19 cellular contexts compared by ENCODE assay signal in the genomic region with DNA sequence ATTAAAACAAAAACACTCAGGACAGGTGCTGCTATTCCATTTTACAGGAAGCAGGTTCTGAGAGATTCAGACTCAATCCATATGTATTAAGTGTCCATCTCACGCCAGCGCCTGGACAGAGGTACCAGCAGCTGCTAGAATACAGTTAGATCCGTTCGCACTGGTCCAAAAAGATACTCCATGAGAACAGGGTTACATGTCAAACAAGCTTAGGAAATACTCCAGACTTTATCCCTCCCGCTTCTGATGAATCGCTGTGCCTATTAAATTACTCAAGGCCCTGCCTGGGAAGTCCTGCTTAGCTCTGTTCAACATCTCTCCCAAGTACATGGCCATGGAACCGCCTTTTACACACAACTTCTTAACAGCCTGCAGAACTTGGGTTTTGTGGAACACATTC. TPM values are rescaled to one million over a fixed set of nuclear protein-coding genes. Genes with fewer than 3 reads are reported as not detected.
DNase-seq lines count a peak whose midpoint lies in the region; ATAC-seq and TF ChIP-seq lines count a peak whose summit lies in the region.
"Had no signal": no experiment of that assay in that cellular context is flagged by ENCODE, and none has a peak within 500 bp of the region (broad histone marks: within the 10 kb centered on the region; RNA-seq: fewer than 3 reads in every experiment).

No MANE protein-coding gene starts in this region.

- no peaks in the 10 kb centered on the region for H3K9me3 ChIP-seq in lung (ENCODE audit: control insufficient read depth in 2 of 2, insufficient read depth in 1 of 2, low read length in 1 of 2)
- no peaks in the 10 kb centered on the region for H3K9me3 ChIP-seq in tibial artery

- H3K36me3 ChIP-seq in lung (ENCODE audit: control insufficient read depth in 2 of 2, insufficient read depth in 2 of 2, low read length in 2 of 2) (no peaks in the 10 kb centered on the region), tibial artery (no peaks in the 10 kb centered on the region)

- intact Hi-C loops in tibial artery (cut with DNase I; ENCODE audit: low total_unique reads), result no loop called here

- H3K27me3 ChIP-seq in lung (ENCODE audit: control insufficient read depth, insufficient read depth) (no peaks in the 10 kb centered on the region), tibial artery (no peaks in the 10 kb centered on the region)

- H3K4me3 ChIP-seq in fibroblast of pulmonary artery (replicated peaks; ENCODE audit: low read depth, low read length) (no peak overlapping the region), lung (no peak overlapping the region), tibial artery (no peak overlapping the region)

- TF ChIP-seq CTCF in fibroblast of pulmonary artery (IDR thresholded peaks at IDR 0.05; ENCODE audit: low read length, missing control alignments) (no peak), lung (IDR thresholded peaks at IDR 0.05; ENCODE audit: control extremely low read depth, extremely low read depth) (no peak), tibial artery (IDR thresholded peaks at IDR 0.05) (no peak)

- no peak overlapping the region for H3K27ac ChIP-seq in lung (ENCODE audit: low read depth in 1 of 2, low read length in 1 of 2)
- H3K27ac ChIP-seq in tibial artery, result peak overlapping the region; percentile 68 to 70

- H3K4me1 ChIP-seq in lung (ENCODE audit: control insufficient read depth in 2 of 2, insufficient read depth in 2 of 2, low read length in 2 of 2) (no peaks in the 10 kb centered on the region), tibial artery (peaks cover 0 to 71% (median 16%) of the 10 kb centered on the region in 4 donors)

- peak; percentile 33 for DNase-seq in SK-N-DZ (ENCODE audit: low spot score)
- DNase-seq in fibroblast of pulmonary artery (ENCODE audit: low read depth), result peak; percentile 46
- no peak for DNase-seq in lung (ENCODE audit: low spot score)
- no peak for DNase-seq in tibial artery
- DNase-seq in activated gamma-delta T cell treated with Interleukin-2 at 50 U/mL for 16 hours, result no peak
- DNase-seq in NCI-H524 treated with DMSO at 0.1 percent for 48 hours (lab: John Stamatoyannopoulos, UW), result no peak
- DNase-seq: activated CD4-positive, alpha-beta T cell treated with anti-CD3 and anti-CD28 coated beads for 1 hour; activated CD8-positive, alpha-beta memory T cell treated with anti-CD3 and anti-CD28 coated beads for 24 hours; activated naive CD4-positive, alpha-beta T cell treated with anti-CD3 and anti-CD28 coated beads for 36 hours; activated T-cell treated with anti-CD3 and anti-CD28 coated beads, Interleukin-2, amount 50 U/mL, for 24 hours; amygdala; cerebellar nuclear complex; effector CD4-positive, alpha-beta T cell; foreskin melanocyte; NCI-H1105 treated with DMSO at 0.1 percent for 48 hours; NCI-H2081 treated with DMSO at 0.1 percent for 48 hours; NCI-H510A treated with DMSO at 0.1 percent for 48 hours; occipital lobe had no signal

- WGBS in lung, 2 donors, result 91 to 95% methylated on average over 7 of the region's 7 CpGs

- ATAC-seq in lung (ENCODE audit: insufficient read depth, low FRiP score), result peak; percentile 11
- no peak for ATAC-seq in GM19397 (IDR thresholded peaks at IDR 0.05; ENCODE audit: unreplicated experiment)

RNA-seq across cellular contexts. Expression of gene SLC35C1, which starts 50.2 kb away (rescaled TPM):
- 2.1 and 2.7 TPM in 2 replicates for polyA plus RNA-seq in SK-N-DZ (2014; cell fraction: cytosol; rRNA removed)
- polyA plus RNA-seq in SK-N-DZ (2014; cell fraction: nucleus; rRNA removed), result 1.1 and 2.1 TPM in 2 replicates
- total RNA-seq in lung, result 10 to 100 TPM in 1 of 2 donors, 1 to 10 TPM in 1; 5.4 to 27.2 TPM
- polyA plus RNA-seq in lung, result 10 to 100 TPM; 21.1 to 35.9 TPM

Comparison
In these comparisons a context has a peak if more than half of its experiments do, and no peak if none do; other contexts are left out.
1. DNase-seq: peak in SK-N-DZ (single experiment) and fibroblast of pulmonary artery (single experiment); none in lung (single experiment), tibial artery (0 of 2), activated gamma-delta T cell treated with Interleukin-2 at 50 U/mL for 16 hours (single experiment) and NCI-H524 treated with DMSO at 0.1 percent for 48 hours (single experiment).
2. H3K27ac ChIP-seq: peak in tibial artery (2 of 2); none in lung (0 of 2).